ENCODE assay signal across 18 cellular contexts in genomic region chr6:85810558-85810957, GRCh38.
DNase-seq lines count a peak whose midpoint lies in the region; ATAC-seq and TF ChIP-seq lines count a peak whose summit lies in the region.
"Had no signal": no experiment of that assay in that cellular context is flagged by ENCODE, and none has a peak within 500 bp of the region (broad histone marks: within the 10 kb centered on the region; RNA-seq: fewer than 3 reads in every experiment).

No MANE protein-coding gene starts in this region.

- no peak overlapping the region for H2AFZ ChIP-seq in neuronal stem cell (ENCODE audit: low read length)
- H2AFZ ChIP-seq in smooth muscle cell (ENCODE audit: low read depth), result no peak overlapping the region

- H3K23ac ChIP-seq in neuronal stem cell (ENCODE audit: low read depth, low read length, poor library complexity), result no peak overlapping the region

- no peaks in the 10 kb centered on the region for H3K36me3 Mint-ChIP-seq in activated CD4-positive, alpha-beta T cell treated with anti-CD3 and anti-CD28 coated beads, Interleukin-2, amount 10 ng/mL, durations not matched to agents 7 days and 5 days (ENCODE audit: low read depth)

- H3K9me3 Mint-ChIP-seq in activated CD4-positive, alpha-beta T cell treated with anti-CD3 and anti-CD28 coated beads, Interleukin-2, amount 10 ng/mL, durations not matched to agents 7 days and 5 days, result peaks cover 19% of the 10 kb centered on the region

- H3K27me3 Mint-ChIP-seq in activated CD4-positive, alpha-beta T cell treated with anti-CD3 and anti-CD28 coated beads, Interleukin-2, amount 10 ng/mL, durations not matched to agents 7 days and 5 days, result no peaks in the 10 kb centered on the region

- no CpG with 5 or more reads among the region's 1 CpG for WGBS in neuronal stem cell (ENCODE audit: extremely low coverage in 2 of 2, insufficient read length in 2 of 2, insufficient replicate concordance in 1 of 2), 2 donors
- WGBS in smooth muscle cell (ENCODE audit: low lambda C conversion rate), result 72% methylated on average over 1 of the region's 1 CpG

- H3K14ac ChIP-seq in neuronal stem cell (ENCODE audit: low read length), result peak overlapping the region; percentile 51

- H3K79me2 ChIP-seq in smooth muscle cell (ENCODE audit: low read depth), result no peaks in the 10 kb centered on the region

- H3K4me2 ChIP-seq in neuronal stem cell (ENCODE audit: insufficient read depth, low read length, poor library complexity, severe bottlenecking), result no peak overlapping the region
- no peak overlapping the region for H3K4me2 ChIP-seq in smooth muscle cell

- H2BK15ac ChIP-seq in neuronal stem cell (ENCODE audit: low read length), result no peak overlapping the region

- H3K36me3 ChIP-seq in neuronal stem cell (replicated peaks in 1 of 2; ENCODE audit: control insufficient read depth in 2 of 2, insufficient read depth in 2 of 2, low read length in 2 of 2), result no peaks in the 10 kb centered on the region
- no peaks in the 10 kb centered on the region for H3K36me3 ChIP-seq in smooth muscle cell (ENCODE audit: low read depth)

- H2AK5ac ChIP-seq in neuronal stem cell (ENCODE audit: low read depth, low read length), result no peak overlapping the region

- no peaks in the 10 kb centered on the region for H3K79me1 ChIP-seq in neuronal stem cell (ENCODE audit: low read depth, low read length)

- CTCF ChIA-PET in activated CD4-positive, alpha-beta T cell treated with anti-CD3 and anti-CD28 coated beads, Interleukin-2, amount 10 ng/mL, durations not matched to agents 7 days and 5 days (lab: Charles Lee), result interaction anchor here (0.5 kb wide), 1 partner anchor 1583 kb away, joined by 3 read pairs; the partner anchor contains the start of gene CEP162

- no peak overlapping the region for H4K8ac ChIP-seq in neuronal stem cell (ENCODE audit: low read depth, low read length)

- no peaks in the 10 kb centered on the region for H3K4me1 Mint-ChIP-seq in activated CD4-positive, alpha-beta T cell treated with anti-CD3 and anti-CD28 coated beads, Interleukin-2, amount 10 ng/mL, durations not matched to agents 7 days and 5 days
- H3K4me1 Mint-ChIP-seq: H9, T-helper 17 cell had no signal

- H3K9ac ChIP-seq in neuronal stem cell (ENCODE audit: low read depth, low read length, poor library complexity) (peak overlapping the region; percentile 12), smooth muscle cell (ENCODE audit: low read depth) (no peak overlapping the region)

- POLR2A ChIA-PET in activated CD4-positive, alpha-beta T cell treated with anti-CD3 and anti-CD28 coated beads, Interleukin-2, amount 10 ng/mL, durations not matched to agents 7 days and 5 days (lab: Charles Lee), result no interaction called here

- H2BK5ac ChIP-seq in neuronal stem cell (ENCODE audit: low read length), result no peak overlapping the region

- H2BK120ac ChIP-seq in neuronal stem cell (ENCODE audit: low read depth, low read length), result no peak overlapping the region

- no peaks in the 10 kb centered on the region for H3F3A ChIP-seq in smooth muscle cell (ENCODE audit: low read depth)

- H3K27ac Mint-ChIP-seq in activated CD4-positive, alpha-beta T cell treated with anti-CD3 and anti-CD28 coated beads, Interleukin-2, amount 10 ng/mL, durations not matched to agents 7 days and 5 days, result no peak overlapping the region
- H3K27ac Mint-ChIP-seq: H9, T-helper 17 cell had no signal

- ATAC-seq in HG03565 (IDR thresholded peaks at IDR 0.05; ENCODE audit: unreplicated experiment), result peak; percentile 65
- ATAC-seq: Panc1, T-helper 17 cell had no signal

- no peak overlapping the region for H3K18ac ChIP-seq in neuronal stem cell (ENCODE audit: low read length)

- no peak for TF ChIP-seq CTCF in smooth muscle cell (IDR thresholded peaks at IDR 0.05; ENCODE audit: borderline replicate concordance, insufficient read depth, poor library complexity, severe bottlenecking)

- H3K9me3 ChIP-seq in neuronal stem cell (replicated peaks in 1 of 2; ENCODE audit: control insufficient read depth in 2 of 2, insufficient read depth in 1 of 2, low read depth in 1 of 2, low read length in 2 of 2) (peaks cover 0 to 6% of the 10 kb centered on the region in 2 donors), smooth muscle cell (replicated peaks; ENCODE audit: low read depth) (no peaks in the 10 kb centered on the region)

- H3K27ac ChIP-seq in neuronal stem cell (replicated peaks; ENCODE audit: low read length) (no peak overlapping the region), smooth muscle cell (ENCODE audit: low read depth) (no peak overlapping the region)
- H3K27ac ChIP-seq: C4-2B had no signal

- H3K4me3 ChIP-seq in neuronal stem cell (ENCODE audit: low read length in 2 of 2) (no peak overlapping the region), smooth muscle cell (no peak overlapping the region)

- H4K20me1 ChIP-seq in smooth muscle cell (ENCODE audit: low read depth), result no peaks in the 10 kb centered on the region

- no peak overlapping the region for H3K4me3 Mint-ChIP-seq in activated CD4-positive, alpha-beta T cell treated with anti-CD3 and anti-CD28 coated beads, Interleukin-2, amount 10 ng/mL, durations not matched to agents 7 days and 5 days
- H3K4me3 Mint-ChIP-seq: H9, T-helper 17 cell had no signal

- H2BK12ac ChIP-seq in neuronal stem cell (ENCODE audit: low read length), result no peak overlapping the region

- DNase-seq in activated effector memory CD4-positive, alpha-beta T cell treated with anti-CD3 and anti-CD28 coated beads, Interleukin-2, amount 50 U/mL, for 16 hours, result peak; percentile 54
- no peak for DNase-seq in activated effector memory CD4-positive, alpha-beta T cell treated with Interleukin-2 at 50 U/mL for 16 hours
- DNase-seq in MV-4-11 (lab: John Stamatoyannopoulos, UW) (peak; percentile 70), neuronal stem cell (ENCODE audit: low spot score) (no peak), smooth muscle cell (lab: John Stamatoyannopoulos, UW; ENCODE audit: unreplicated experiment) (no peak), ureter (ENCODE audit: low spot score) (no peak)
- DNase-seq in activated CD4-positive, alpha-beta T cell treated with anti-CD3 and anti-CD28 coated beads, Interleukin-2, amount 10 ng/mL, durations not matched to agents 7 days and 5 days, result no peak
- DNase-seq: H9, NCI-H1092, NCI-H1694, NCI-H2107, NCI-H226, NCI-H526, Right ventricle myocardium superior, T-helper 17 cell had no signal

- H4K91ac ChIP-seq in neuronal stem cell (ENCODE audit: low read depth, low read length, poor library complexity), result no peak overlapping the region

- H3K4me1 ChIP-seq in neuronal stem cell (ENCODE audit: control insufficient read depth in 2 of 2, insufficient read depth in 1 of 2, low read depth in 1 of 2, low read length in 2 of 2) (no peaks in the 10 kb centered on the region), smooth muscle cell (ENCODE audit: low read depth) (no peaks in the 10 kb centered on the region)

- H3K4ac ChIP-seq in neuronal stem cell (ENCODE audit: low read length), result no peak overlapping the region

- no peaks in the 10 kb centered on the region for H3K27me3 ChIP-seq in neuronal stem cell (ENCODE audit: control insufficient read depth in 3 of 3, insufficient read depth in 3 of 3, low read depth in 1 of 3, low read length in 3 of 3)
- no peaks in the 10 kb centered on the region for H3K27me3 ChIP-seq in smooth muscle cell (ENCODE audit: low read depth)

Comparison
In these comparisons a context has a peak if more than half of its experiments do, and no peak if none do; other contexts are left out.
1. DNase-seq: peak in activated effector memory CD4-positive, alpha-beta T cell treated with anti-CD3 and anti-CD28 coated beads, Interleukin-2, amount 50 U/mL, for 16 hours (single experiment) and MV-4-11 (single experiment); none in activated effector memory CD4-positive, alpha-beta T cell treated with Interleukin-2 at 50 U/mL for 16 hours (single experiment), neuronal stem cell (single experiment), smooth muscle cell (single experiment), ureter (single experiment) and activated CD4-positive, alpha-beta T cell treated with anti-CD3 and anti-CD28 coated beads, Interleukin-2, amount 10 ng/mL, durations not matched to agents 7 days and 5 days (single experiment).